8 cellular contexts compared by ENCODE assay signal in genomic region chr15:40565333-40566238, GRCh38. TPM values are rescaled to one million over a fixed set of nuclear protein-coding genes. Genes with fewer than 3 reads are reported as not detected.
A peak's percentile ranks its signal among the peaks of the same experiment; 100 is the strongest.
DNase-seq lines count a peak whose midpoint lies in the region; ATAC-seq and TF ChIP-seq lines count a peak whose summit lies in the region.

No MANE protein-coding gene starts in this region.

- H3K9me3 ChIP-seq in RWPE2 (ENCODE audit: severe bottlenecking): no peaks in the 10 kb centered on the region
- H3K9me3 ChIP-seq in esophagus muscularis mucosa: no peaks in the 10 kb centered on the region

- DNase-seq in GM12864 (ENCODE audit: low read depth): no peak
- no peak for DNase-seq in RWPE2 (ENCODE audit: low spot score)
- DNase-seq in esophagus muscularis mucosa (ENCODE audit: extremely low spot score): no peak
- no peak for DNase-seq in NCI-H524 treated with DMSO at 0.1 percent for 48 hours (lab: John Stamatoyannopoulos, UW)
- no peak for DNase-seq in NCI-H446 (lab: John Stamatoyannopoulos, UW)
- DNase-seq in NCI-H526 (lab: John Stamatoyannopoulos, UW): no peak
- DNase-seq in stimulated activated CD4-positive, alpha-beta T cell treated with anti-CD3 and anti-CD28 coated beads, Interleukin-1b, Interleukin-23, amount 100 ng/mL, for 48 hours: no peak

- peaks cover 13% of the 10 kb centered on the region for H3K4me1 ChIP-seq in RWPE2 (ENCODE audit: insufficient read depth, poor library complexity, severe bottlenecking)
- H3K4me1 ChIP-seq in esophagus muscularis mucosa: peaks cover 31 to 54% (median 43%) of the 10 kb centered on the region in 4 donors
- peaks cover 8% of the 10 kb centered on the region for H3K4me1 ChIP-seq in rectal smooth muscle tissue (ENCODE audit: control insufficient read depth, insufficient read depth, low read length)

- H3K27ac ChIP-seq in RWPE2 (ENCODE audit: poor library complexity, severe bottlenecking) (peak overlapping the region; percentile 72), esophagus muscularis mucosa (replicated peaks in 1 of 4) (peak overlapping the region; percentile 85 to 93 (median 92)), rectal smooth muscle tissue (ENCODE audit: low read depth, low read length) (peak overlapping the region; percentile 85)

- H3K27me3 ChIP-seq in RWPE2 (ENCODE audit: insufficient read depth, poor library complexity, severe bottlenecking) (no peaks in the 10 kb centered on the region), esophagus muscularis mucosa (no peaks in the 10 kb centered on the region), rectal smooth muscle tissue (ENCODE audit: control insufficient read depth, insufficient read depth, low read length) (no peaks in the 10 kb centered on the region)

- H3K36me3 ChIP-seq in RWPE2 (ENCODE audit: low read depth): peaks cover 9% of the 10 kb centered on the region
- peaks cover 0 to 23% (median 18%) of the 10 kb centered on the region in 4 donors for H3K36me3 ChIP-seq in esophagus muscularis mucosa
- H3K36me3 ChIP-seq in rectal smooth muscle tissue (ENCODE audit: control insufficient read depth, insufficient read depth, low read length): peaks cover 3% of the 10 kb centered on the region

- no peak for TF ChIP-seq EP300 in esophagus muscularis mucosa (IDR thresholded peaks at IDR 0.05)

- intact Hi-C loops in esophagus muscularis mucosa (cut with DNase I): loop anchor here (10.0 kb wide), 1 partner anchor 189 kb away; the partner anchor contains the start of gene RMDN3

- ATAC-seq in RWPE2 (ENCODE audit: low read depth): peak; percentile 1; the same call in 1 of the 3 replicates

- H3K9ac ChIP-seq in rectal smooth muscle tissue (ENCODE audit: low read length): no peak overlapping the region

- H3K4me3 ChIP-seq in GM12864 (ENCODE audit: low read depth, low read length): peak overlapping the region; percentile 67
- peak overlapping the region; percentile 80 for H3K4me3 ChIP-seq in RWPE2 (ENCODE audit: severe bottlenecking)
- H3K4me3 ChIP-seq in esophagus muscularis mucosa: peak overlapping the region; percentile 66 to 81 (median 71)
- H3K4me3 ChIP-seq in rectal smooth muscle tissue (ENCODE audit: low read length): peak overlapping the region; percentile 81

- TF ChIP-seq CTCF in GM12864 (IDR thresholded peaks at IDR 0.05; ENCODE audit: low read depth, low read length, missing control alignments) (no peak), RWPE2 (IDR thresholded peaks at IDR 0.05; ENCODE audit: poor library complexity, severe bottlenecking) (no peak), esophagus muscularis mucosa (IDR thresholded peaks at IDR 0.05) (no peak)

- no peak for TF ChIP-seq POLR2A in esophagus muscularis mucosa (IDR thresholded peaks at IDR 0.05; ENCODE audit: low read depth)

- WGBS in esophagus muscularis mucosa: 49% methylated on average over 19 of the region's 20 CpGs

RNA-seq across cellular contexts. Expression of gene CCDC32, which starts 0.7 kb away (rescaled TPM):
- total RNA-seq in esophagus muscularis mucosa: 10 to 100 TPM; 24.9 to 38.3 (median 36.0) TPM

RNA-seq across cellular contexts. Expression of gene RPUSD2, which starts 3.5 kb away (rescaled TPM):
- total RNA-seq in esophagus muscularis mucosa: 10 to 100 TPM in 3 of 4 donors, 1 to 10 TPM in 1; 8.7 to 13.5 (median 10.6) TPM

RNA-seq across cellular contexts. Expression of gene KNL1, which starts 28.5 kb away (rescaled TPM):
- total RNA-seq in esophagus muscularis mucosa: under 1 TPM in 3 of 4 donors, not detected in 1; 0.06 to 0.63 (median 0.17) TPM
